ENCODE assay signal across 1 cellular context in the genomic region with DNA sequence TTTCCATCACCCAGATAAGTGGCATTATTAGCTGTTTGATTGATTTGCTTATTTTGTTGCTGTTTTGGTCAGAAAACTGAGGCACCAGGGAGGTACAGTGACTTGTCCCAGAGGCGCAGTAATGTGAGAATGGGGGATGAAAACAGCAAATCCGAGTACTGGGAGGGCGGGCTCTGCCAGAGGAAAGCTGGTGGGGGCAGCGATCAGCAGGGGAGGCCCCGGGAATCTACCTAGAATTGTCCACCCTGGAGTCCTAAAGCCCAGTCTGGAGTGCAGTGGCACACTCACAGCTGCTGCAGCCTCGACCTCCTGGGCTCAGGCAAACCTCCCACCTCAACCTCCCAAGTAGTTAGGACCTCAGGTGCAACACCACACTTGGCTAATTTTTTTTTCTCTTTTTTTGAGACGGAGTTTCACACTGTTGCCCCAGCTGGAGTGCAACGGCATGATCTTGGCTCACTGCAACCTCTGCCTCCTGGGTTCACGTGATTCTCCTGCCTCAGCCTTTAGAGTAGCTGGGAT.
TF ChIP-seq lines count a peak whose summit lies in the region.

No MANE protein-coding gene starts in this region.

TF ChIP-seq in IMR-90, 13 proteins besides CTCF, POLR2A, EP300 and RAD21 (continued from another document):
- TF ChIP-seq, protein P1, sequence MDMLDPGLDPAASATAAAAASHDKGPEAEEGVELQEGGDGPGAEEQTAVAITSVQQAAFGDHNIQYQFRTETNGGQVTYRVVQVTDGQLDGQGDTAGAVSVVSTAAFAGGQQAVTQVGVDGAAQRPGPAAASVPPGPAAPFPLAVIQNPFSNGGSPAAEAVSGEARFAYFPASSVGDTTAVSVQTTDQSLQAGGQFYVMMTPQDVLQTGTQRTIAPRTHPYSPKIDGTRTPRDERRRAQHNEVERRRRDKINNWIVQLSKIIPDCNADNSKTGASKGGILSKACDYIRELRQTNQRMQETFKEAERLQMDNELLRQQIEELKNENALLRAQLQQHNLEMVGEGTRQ (IDR thresholded peaks at IDR 0.05; ENCODE audit: low read depth, low read length), result no peak
- TF ChIP-seq BHLHE40 (IDR thresholded peaks at IDR 0.05; ENCODE audit: low read depth, low read length), result no peak
- TF ChIP-seq CEBPB (IDR thresholded peaks at IDR 0.05; ENCODE audit: low read depth, low read length), result no peak
- no peak for TF ChIP-seq MAFK (IDR thresholded peaks at IDR 0.05; ENCODE audit: low read depth, low read length)
- TF ChIP-seq RCOR1 (IDR thresholded peaks at IDR 0.05; ENCODE audit: insufficient replicate concordance, low read length), result no peak
- TF ChIP-seq MXI1 (IDR thresholded peaks at IDR 0.05; ENCODE audit: borderline replicate concordance, low read depth, low read length), result no peak
TF ChIP-seq in IMR-90: peak in this region for 0.
